In genomic region chr21:43810505-43811261, GRCh38 we compare ENCODE assay signal across 8 cellular contexts. TPM values are rescaled to one million over a fixed set of nuclear protein-coding genes. Genes with fewer than 3 reads are reported as not detected.
DNase-seq lines count a peak whose midpoint lies in the region; ATAC-seq and TF ChIP-seq lines count a peak whose summit lies in the region.

No MANE protein-coding gene starts in this region.

- TF ChIP-seq CTCF in GM23338 (conservative IDR thresholded peaks at IDR 0.05; ENCODE audit: low read depth in 2 of 2) (peak; percentile 86 to 95), cardiac muscle cell (IDR thresholded peaks at IDR 0.05; ENCODE audit: low read depth, low read length) (peak; percentile 96), vagina (IDR thresholded peaks at IDR 0.05) (peak; percentile 73 to 89 (median 87))

- H3K36me3 ChIP-seq in GM23338 (ENCODE audit: insufficient read depth) = no peaks in the 10 kb centered on the region
- H3K36me3 ChIP-seq in cardiac muscle cell = no peaks in the 10 kb centered on the region
- H3K36me3 ChIP-seq in vagina = no peaks in the 10 kb centered on the region

- H3F3A ChIP-seq in GM23338 (replicated peaks; ENCODE audit: low read depth) = peaks cover 10% of the 10 kb centered on the region; the same call in 1 of the 2 replicates

- H3K4me1 ChIP-seq in GM23338 (ENCODE audit: insufficient read depth) (peaks cover 7% of the 10 kb centered on the region), cardiac muscle cell (ENCODE audit: low read depth) (no peaks in the 10 kb centered on the region), vagina (peaks cover 53% of the 10 kb centered on the region)

- no peak overlapping the region; the same call in 1 of the 2 replicates for H3K4me2 ChIP-seq in GM23338

- no peaks in the 10 kb centered on the region for H3K9me3 Mint-ChIP-seq in GM23338
- H3K9me3 Mint-ChIP-seq in activated naive CD8-positive, alpha-beta T cell treated with anti-CD3 and anti-CD28 coated beads for 36 hours = no peaks in the 10 kb centered on the region

- no peak overlapping the region for H3K4me3 Mint-ChIP-seq in GM23338
- no peak overlapping the region for H3K4me3 Mint-ChIP-seq in activated naive CD8-positive, alpha-beta T cell treated with anti-CD3 and anti-CD28 coated beads for 36 hours

- H3K9me2 ChIP-seq in GM23338 (ENCODE audit: insufficient read depth) = no peaks in the 10 kb centered on the region

- H4K20me1 ChIP-seq in GM23338 (replicated peaks; ENCODE audit: insufficient read depth) = no peaks in the 10 kb centered on the region

- H3K36me3 Mint-ChIP-seq in GM23338 (ENCODE audit: low read depth) = peaks cover 6% of the 10 kb centered on the region; the same call in 2 of the 3 replicates
- H3K36me3 Mint-ChIP-seq in activated naive CD8-positive, alpha-beta T cell treated with anti-CD3 and anti-CD28 coated beads for 36 hours = no peaks in the 10 kb centered on the region

- intact Hi-C loops in vagina (cut with DNase I) = loop anchor here (5.0 kb wide), 1 partner anchor 167 kb away; no protein-coding TSS in a partner anchor

- H3K27me3 ChIP-seq in GM23338 (ENCODE audit: insufficient read depth) (no peaks in the 10 kb centered on the region), cardiac muscle cell (no peaks in the 10 kb centered on the region), vagina (no peaks in the 10 kb centered on the region)

- peaks cover 13% of the 10 kb centered on the region for H3K4me1 Mint-ChIP-seq in GM23338
- peaks cover 8% of the 10 kb centered on the region for H3K4me1 Mint-ChIP-seq in activated naive CD8-positive, alpha-beta T cell treated with anti-CD3 and anti-CD28 coated beads for 36 hours

- no peaks in the 10 kb centered on the region for H3K9me3 ChIP-seq in cardiac muscle cell (ENCODE audit: low read depth)
- no peaks in the 10 kb centered on the region for H3K9me3 ChIP-seq in vagina

- no peaks in the 10 kb centered on the region for H3K79me2 ChIP-seq in GM23338 (replicated peaks; ENCODE audit: insufficient read depth)

- no peak overlapping the region for H3K27ac ChIP-seq in GM23338 (ENCODE audit: low read depth)
- H3K27ac ChIP-seq in cardiac muscle cell = no peak overlapping the region
- peak overlapping the region; percentile 60 for H3K27ac ChIP-seq in vagina

- no peak overlapping the region for H3K4me3 ChIP-seq in GM23338
- H3K4me3 ChIP-seq in cardiac muscle cell = no peak overlapping the region
- peak overlapping the region in 1 of 2 donors; percentile 27 for H3K4me3 ChIP-seq in vagina

- H3K27me3 Mint-ChIP-seq in GM23338 (ENCODE audit: insufficient read depth, low read depth, poor library complexity) = peaks cover 15% of the 10 kb centered on the region
- no peaks in the 10 kb centered on the region for H3K27me3 Mint-ChIP-seq in activated naive CD8-positive, alpha-beta T cell treated with anti-CD3 and anti-CD28 coated beads for 36 hours

- ATAC-seq in GM23338 = peak; percentile 70

- no peak overlapping the region for H3K27ac Mint-ChIP-seq in GM23338
- H3K27ac Mint-ChIP-seq in activated naive CD8-positive, alpha-beta T cell treated with anti-CD3 and anti-CD28 coated beads for 36 hours = peak overlapping the region; percentile 29

- no peak for TF ChIP-seq POLR2A in vagina (IDR thresholded peaks at IDR 0.05)

- no peak overlapping the region for H2AFZ ChIP-seq in GM23338

- DNase-seq in DMS 273 treated with DMSO at 0.1 percent for 48 hours (lab: John Stamatoyannopoulos, UW) (peak; percentile 36), GM23338 (ENCODE audit: low spot score) (peak; percentile 89), NCI-H1092 (lab: John Stamatoyannopoulos, UW) (peak; percentile 58), SW480 (ENCODE audit: low spot score) (peak; percentile 81), cardiac muscle cell (ENCODE audit: low read depth in 1 of 2, low spot score in 1 of 2) (peak; percentile 74 to 83), putamen (ENCODE audit: low spot score) (peak; percentile 71), vagina (ENCODE audit: extremely low spot score in 2 of 2) (no peak)
- DNase-seq in activated naive CD8-positive, alpha-beta T cell treated with anti-CD3 and anti-CD28 coated beads for 36 hours = peak; percentile 91

TF ChIP-seq in GM23338, 12 proteins besides CTCF, POLR2A, EP300 and RAD21 (continues in another document):
- TF ChIP-seq, protein P1, sequence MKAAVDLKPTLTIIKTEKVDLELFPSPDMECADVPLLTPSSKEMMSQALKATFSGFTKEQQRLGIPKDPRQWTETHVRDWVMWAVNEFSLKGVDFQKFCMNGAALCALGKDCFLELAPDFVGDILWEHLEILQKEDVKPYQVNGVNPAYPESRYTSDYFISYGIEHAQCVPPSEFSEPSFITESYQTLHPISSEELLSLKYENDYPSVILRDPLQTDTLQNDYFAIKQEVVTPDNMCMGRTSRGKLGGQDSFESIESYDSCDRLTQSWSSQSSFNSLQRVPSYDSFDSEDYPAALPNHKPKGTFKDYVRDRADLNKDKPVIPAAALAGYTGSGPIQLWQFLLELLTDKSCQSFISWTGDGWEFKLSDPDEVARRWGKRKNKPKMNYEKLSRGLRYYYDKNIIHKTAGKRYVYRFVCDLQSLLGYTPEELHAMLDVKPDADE (IDR thresholded peaks at IDR 0.05) = no peak
- TF ChIP-seq EZH2phosphoT487 (IDR thresholded peaks at IDR 0.05; ENCODE audit: unreplicated experiment) (no peak), NANOG (IDR thresholded peaks at IDR 0.05; ENCODE audit: borderline replicate concordance) (no peak), STAT1 (IDR thresholded peaks at IDR 0.05; ENCODE audit: unreplicated experiment) (no peak), ZNF331 (CRISPR knock-in tag; IDR thresholded peaks at IDR 0.05; ENCODE audit: low read depth) (no peak), ZNF114 (CRISPR knock-in tag; IDR thresholded peaks at IDR 0.05) (no peak), POLR2AphosphoS5 (IDR thresholded peaks at IDR 0.05; ENCODE audit: low read depth) (no peak)
- TF ChIP-seq, protein P2, sequence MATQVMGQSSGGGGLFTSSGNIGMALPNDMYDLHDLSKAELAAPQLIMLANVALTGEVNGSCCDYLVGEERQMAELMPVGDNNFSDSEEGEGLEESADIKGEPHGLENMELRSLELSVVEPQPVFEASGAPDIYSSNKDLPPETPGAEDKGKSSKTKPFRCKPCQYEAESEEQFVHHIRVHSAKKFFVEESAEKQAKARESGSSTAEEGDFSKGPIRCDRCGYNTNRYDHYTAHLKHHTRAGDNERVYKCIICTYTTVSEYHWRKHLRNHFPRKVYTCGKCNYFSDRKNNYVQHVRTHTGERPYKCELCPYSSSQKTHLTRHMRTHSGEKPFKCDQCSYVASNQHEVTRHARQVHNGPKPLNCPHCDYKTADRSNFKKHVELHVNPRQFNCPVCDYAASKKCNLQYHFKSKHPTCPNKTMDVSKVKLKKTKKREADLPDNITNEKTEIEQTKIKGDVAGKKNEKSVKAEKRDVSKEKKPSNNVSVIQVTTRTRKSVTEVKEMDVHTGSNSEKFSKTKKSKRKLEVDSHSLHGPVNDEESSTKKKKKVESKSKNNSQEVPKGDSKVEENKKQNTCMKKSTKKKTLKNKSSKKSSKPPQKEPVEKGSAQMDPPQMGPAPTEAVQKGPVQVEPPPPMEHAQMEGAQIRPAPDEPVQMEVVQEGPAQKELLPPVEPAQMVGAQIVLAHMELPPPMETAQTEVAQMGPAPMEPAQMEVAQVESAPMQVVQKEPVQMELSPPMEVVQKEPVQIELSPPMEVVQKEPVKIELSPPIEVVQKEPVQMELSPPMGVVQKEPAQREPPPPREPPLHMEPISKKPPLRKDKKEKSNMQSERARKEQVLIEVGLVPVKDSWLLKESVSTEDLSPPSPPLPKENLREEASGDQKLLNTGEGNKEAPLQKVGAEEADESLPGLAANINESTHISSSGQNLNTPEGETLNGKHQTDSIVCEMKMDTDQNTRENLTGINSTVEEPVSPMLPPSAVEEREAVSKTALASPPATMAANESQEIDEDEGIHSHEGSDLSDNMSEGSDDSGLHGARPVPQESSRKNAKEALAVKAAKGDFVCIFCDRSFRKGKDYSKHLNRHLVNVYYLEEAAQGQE (IDR thresholded peaks at IDR 0.05; ENCODE audit: unreplicated experiment) = no peak

RNA-seq across cellular contexts. Expression of gene RRP1, which starts 21.3 kb away (rescaled TPM):
- 54.6 and 63.5 TPM in 2 replicates for total RNA-seq in GM23338 (2014; rRNA removed; shearing (Covaris generic))
- 33.2 and 36.5 TPM in 2 replicates for polyA plus RNA-seq in GM23338 (2016; fragmentation: Nextera tagmentation; extraction: Ambion mirVana)
- total RNA-seq in activated naive CD8-positive, alpha-beta T cell treated with anti-CD3 and anti-CD28 coated beads for 36 hours = 10 to 100 TPM; 89.4 to 90.7 TPM
- 14.4 and 20.1 TPM in 2 replicates for total RNA-seq in cardiac muscle cell
- polyA plus RNA-seq in cardiac muscle cell = 27.8 and 32.6 TPM in 2 replicates
- total RNA-seq in vagina = 18.2 TPM

RNA-seq across cellular contexts. Expression of gene CSTB, which starts 34.6 kb away (rescaled TPM):
- 10.0 and 10.1 TPM in 2 replicates for total RNA-seq in GM23338 (2014; rRNA removed; shearing (Covaris generic))
- 142 and 147 TPM in 2 replicates for polyA plus RNA-seq in GM23338 (2016; fragmentation: Nextera tagmentation; extraction: Ambion mirVana)
- total RNA-seq in activated naive CD8-positive, alpha-beta T cell treated with anti-CD3 and anti-CD28 coated beads for 36 hours = 10 to 100 TPM; 33.6 to 35.1 TPM
- 9.8 and 17.3 TPM in 2 replicates for total RNA-seq in cardiac muscle cell
- 58.4 and 83.3 TPM in 2 replicates for polyA plus RNA-seq in cardiac muscle cell
- total RNA-seq in vagina = 173 TPM

RNA-seq across cellular contexts. Expression of gene AGPAT3, which starts 54.3 kb away (rescaled TPM):
- 4.4 and 6.1 TPM in 2 replicates for total RNA-seq in GM23338 (2014; rRNA removed; shearing (Covaris generic))
- polyA plus RNA-seq in GM23338 (2016; fragmentation: Nextera tagmentation; extraction: Ambion mirVana) = 1.1 and 2.1 TPM in 2 replicates
- total RNA-seq in activated naive CD8-positive, alpha-beta T cell treated with anti-CD3 and anti-CD28 coated beads for 36 hours = 10 to 100 TPM; 61.2 to 66.0 TPM
- total RNA-seq in cardiac muscle cell = 19.4 and 23.6 TPM in 2 replicates
- 12.4 and 20.1 TPM in 2 replicates for polyA plus RNA-seq in cardiac muscle cell
- 34.4 TPM for total RNA-seq in vagina

Comparison
In these comparisons a context has a peak if more than half of its experiments do, and no peak if none do; other contexts are left out.
1. DNase-seq: peak in DMS 273 treated with DMSO at 0.1 percent for 48 hours (single experiment), GM23338 (single experiment), NCI-H1092 (single experiment), SW480 (single experiment), activated naive CD8-positive, alpha-beta T cell treated with anti-CD3 and anti-CD28 coated beads for 36 hours (single experiment), cardiac muscle cell (2 of 2) and putamen (single experiment); none in vagina (0 of 2).
2. Peak in every context shown above with its lines, with median percentiles within 50 percentile points of each other: CTCF ChIP-seq.